In the genomic region with DNA sequence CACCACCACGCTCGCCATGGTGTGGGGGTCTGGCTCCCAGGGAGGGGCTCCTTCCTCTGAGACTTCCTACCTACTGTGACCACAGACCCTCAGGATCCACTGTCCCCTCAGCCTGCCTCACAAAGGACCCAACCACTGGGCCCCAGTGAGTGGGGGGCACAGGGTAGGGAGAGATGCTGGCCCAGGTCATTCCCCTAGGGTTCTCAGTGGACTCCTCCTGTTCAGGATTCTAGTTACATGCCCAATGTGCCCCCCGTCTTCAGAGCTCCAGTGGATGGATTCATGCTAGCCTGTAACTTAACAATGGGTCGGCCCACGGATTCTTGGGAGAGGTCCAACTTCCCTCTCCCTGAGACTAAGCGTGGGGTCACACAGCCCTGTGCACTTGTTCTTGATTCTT, we compare ENCODE assay signal across 20 cellular contexts. TPM values are rescaled to one million over a fixed set of nuclear protein-coding genes. Genes with fewer than 3 reads are reported as not detected.
DNase-seq lines count a peak whose midpoint lies in the region; ATAC-seq, FAIRE-seq and TF ChIP-seq lines count a peak whose summit lies in the region.
"Had no signal": no experiment of that assay in that cellular context is flagged by ENCODE, and none has a peak within 500 bp of the region (broad histone marks: within the 10 kb centered on the region; RNA-seq: fewer than 3 reads in every experiment).

A gene with protein sequence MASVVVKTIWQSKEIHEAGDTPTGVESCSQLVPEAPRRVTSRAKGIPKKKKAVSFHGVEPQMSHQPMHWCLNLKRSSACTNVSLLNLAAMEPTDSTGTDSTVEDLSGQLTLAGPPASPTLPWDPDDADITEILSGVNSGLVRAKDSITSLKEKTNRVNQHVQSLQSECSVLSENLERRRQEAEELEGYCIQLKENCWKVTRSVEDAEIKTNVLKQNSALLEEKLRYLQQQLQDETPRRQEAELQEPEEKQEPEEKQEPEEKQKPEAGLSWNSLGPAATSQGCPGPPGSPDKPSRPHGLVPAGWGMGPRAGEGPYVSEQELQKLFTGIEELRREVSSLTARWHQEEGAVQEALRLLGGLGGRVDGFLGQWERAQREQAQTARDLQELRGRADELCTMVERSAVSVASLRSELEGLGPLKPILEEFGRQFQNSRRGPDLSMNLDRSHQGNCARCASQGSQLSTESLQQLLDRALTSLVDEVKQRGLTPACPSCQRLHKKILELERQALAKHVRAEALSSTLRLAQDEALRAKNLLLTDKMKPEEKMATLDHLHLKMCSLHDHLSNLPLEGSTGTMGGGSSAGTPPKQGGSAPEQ (minus strand): TSS at position 77 of the 400 bp plus-strand sequence. CDS start 59 bp downstream, at position 18.

- H3K9ac ChIP-seq in keratinocyte (ENCODE audit: control insufficient read depth, extremely low read depth, insufficient read depth, low read length) = no peak within 1 kb of the TSS

- peak within 1 kb of the TSS; percentile 87 for H3K27ac Mint-ChIP-seq in MCF 10A (ENCODE audit: low read depth, unreplicated experiment)
- no peak within 1 kb of the TSS for H3K27ac Mint-ChIP-seq in stimulated activated memory B cell treated with anti-CD40 and anti-IgM and Interleukin-4, amounts not matched to agents 10 μg/mL and 1 μg/mL and 100 μg/mL, for 72 hours

- H3K27me3 ChIP-seq in breast epithelium (no peaks in the 10 kb centered on the region), keratinocyte (ENCODE audit: control insufficient read depth, extremely low read depth, insufficient read depth, low read length) (no peaks in the 10 kb centered on the region), thymus (ENCODE audit: control insufficient read depth, insufficient read depth) (no peaks in the 10 kb centered on the region), sigmoid colon (no peaks in the 10 kb centered on the region)
- H3K27me3 ChIP-seq: left lung had no signal

- CTCF ChIA-PET in MCF 10A (lab: Yijun Ruan, JAX) (interaction anchor here (0.5 to 0.7 kb wide), 2 partner anchors 113 to 122 kb away, joined by 3 read pairs; no protein-coding TSS in a partner anchor), RWPE1 (lab: Yijun Ruan, JAX) (interaction anchor here (0.6 kb wide), 1 partner anchor 47 kb away, joined by 4 read pairs; no protein-coding TSS in a partner anchor)

- H3K36me3 ChIP-seq in breast epithelium (no peaks in the 10 kb centered on the region), keratinocyte (ENCODE audit: control insufficient read depth in 2 of 2, extremely low read depth in 1 of 2, insufficient read depth in 2 of 2, low read length in 2 of 2) (no peaks in the 10 kb centered on the region), thymus (ENCODE audit: control insufficient read depth, insufficient read depth) (no peaks in the 10 kb centered on the region), sigmoid colon (no peaks in the 10 kb centered on the region)
- H3K36me3 ChIP-seq: left lung had no signal

- no peak for FAIRE-seq in keratinocyte (lab: Jason Lieb, UNC)
- FAIRE-seq: H54 had no signal

- H3K79me2 ChIP-seq in keratinocyte (ENCODE audit: control insufficient read depth, insufficient read depth, low read length) = peaks cover 11% of the 10 kb centered on the region

- intact Hi-C loops in MCF 10A (cut with micrococcal nuclease) = no loop called here
- intact Hi-C loops in breast epithelium (cut with DNase I; ENCODE audit: low total_unique reads) = no loop called here
- intact Hi-C loops in sigmoid colon (cut with DNase I) = no loop called here

- H3K36me3 Mint-ChIP-seq in MCF 10A (ENCODE audit: insufficient read depth, unreplicated experiment) = peaks cover 7% of the 10 kb centered on the region
- H3K36me3 Mint-ChIP-seq in stimulated activated memory B cell treated with anti-CD40 and anti-IgM and Interleukin-4, amounts not matched to agents 10 μg/mL and 1 μg/mL and 100 μg/mL, for 72 hours = peaks cover 7% of the 10 kb centered on the region

- H3K27me3 Mint-ChIP-seq in MCF 10A (ENCODE audit: insufficient read depth, unreplicated experiment) = no peaks in the 10 kb centered on the region
- H3K27me3 Mint-ChIP-seq in stimulated activated memory B cell treated with anti-CD40 and anti-IgM and Interleukin-4, amounts not matched to agents 10 μg/mL and 1 μg/mL and 100 μg/mL, for 72 hours = peaks cover 7% of the 10 kb centered on the region

- dilution Hi-C loops in keratinocyte (cut with MboI; ENCODE audit: extremely low pct_ligation_motif_present, low sequenced_read_pairs) = no loop called here

- H3K9me1 ChIP-seq in keratinocyte (ENCODE audit: control insufficient read depth, extremely low read depth, insufficient read depth, low read length) = no peaks in the 10 kb centered on the region

- no peak for TF ChIP-seq POLR2A in breast epithelium (IDR thresholded peaks at IDR 0.05)
- no peak for TF ChIP-seq POLR2A in sigmoid colon (IDR thresholded peaks at IDR 0.05)

- TF ChIP-seq EP300 in sigmoid colon (IDR thresholded peaks at IDR 0.05) = no peak

- in situ Hi-C loops in GM13976 (cut with MboI; ENCODE audit: low sequenced_read_pairs, unreplicated experiment) = no loop called here

- DNase-seq in MCF 10A (ENCODE audit: unreplicated experiment) (no peak), breast epithelium (ENCODE audit: low spot score in 2 of 2) (no peak), RWPE1 (ENCODE audit: low spot score) (no peak), keratinocyte (ENCODE audit: low read depth, low spot score) (no peak), GM13976 (ENCODE audit: low spot score) (no peak), sigmoid colon (no peak)
- DNase-seq: activated CD8-positive, alpha-beta memory T cell treated with anti-CD3 and anti-CD28 coated beads, Interleukin-2, amount 50 U/mL, for 48 hours; anterior cingulate cortex; cortex of kidney; hypothalamus; KBM-7; left lung; NCI-H146; stimulated activated naive CD8-positive, alpha-beta T cell treated with anti-CD3 and anti-CD28 coated beads, Interleukin-15, amount 100 ng/mL, for 72 hours had no signal

- WGBS in thymus = 98% methylated on average over 6 of the region's 6 CpGs
- 80 to 86% methylated on average over 6 of the region's 6 CpGs for WGBS in sigmoid colon, 2 donors

- H3K9me3 ChIP-seq in breast epithelium = no peaks in the 10 kb centered on the region
- no peaks in the 10 kb centered on the region for H3K9me3 ChIP-seq in keratinocyte (ENCODE audit: control insufficient read depth, low read depth, low read length)
- no peaks in the 10 kb centered on the region for H3K9me3 ChIP-seq in thymus (ENCODE audit: control insufficient read depth)
- H3K9me3 ChIP-seq in sigmoid colon = no peaks in the 10 kb centered on the region
- H3K9me3 ChIP-seq: left lung had no signal

- H2AFZ ChIP-seq in keratinocyte (ENCODE audit: control insufficient read depth, low read length) = peak within 1 kb of the TSS; percentile 85

- TF ChIP-seq CTCF in MCF 10A (IDR thresholded peaks at IDR 0.05; ENCODE audit: unreplicated experiment) (no peak), breast epithelium (IDR thresholded peaks at IDR 0.05) (no peak), RWPE1 (conservative IDR thresholded peaks at IDR 0.05; ENCODE audit: low read depth) (no peak), keratinocyte (optimal IDR thresholded peaks at IDR 0.05 in 1 of 3, IDR thresholded peaks at IDR 0.05 in 1 of 3, conservative IDR thresholded peaks at IDR 0.05 in 1 of 3; ENCODE audit: extremely low read depth in 1 of 3, insufficient read depth in 2 of 3, low read length in 3 of 3) (no peak), GM13976 (IDR thresholded peaks at IDR 0.05; ENCODE audit: borderline replicate concordance, control extremely low read depth, extremely low read depth, insufficient read depth, missing control alignments) (no peak), sigmoid colon (IDR thresholded peaks at IDR 0.05) (no peak)

- ATAC-seq in stimulated activated memory B cell treated with anti-CD40 and anti-IgM and Interleukin-4, amounts not matched to agents 10 μg/mL and 1 μg/mL and 100 μg/mL, for 72 hours = no peak
- ATAC-seq: esophagus mucosa; left lung; stimulated activated naive CD8-positive, alpha-beta T cell treated with anti-CD3 and anti-CD28 coated beads, Interleukin-15, amount 100 ng/mL, for 72 hours had no signal

- H3K4me1 Mint-ChIP-seq in MCF 10A (ENCODE audit: insufficient read depth, unreplicated experiment) = peaks cover 15% of the 10 kb centered on the region
- peaks cover 13% of the 10 kb centered on the region for H3K4me1 Mint-ChIP-seq in stimulated activated memory B cell treated with anti-CD40 and anti-IgM and Interleukin-4, amounts not matched to agents 10 μg/mL and 1 μg/mL and 100 μg/mL, for 72 hours

- H3K27ac ChIP-seq in breast epithelium (peak within 1 kb of the TSS in 1 of 2 donors; percentile 84), RWPE1 (peak within 1 kb of the TSS; percentile 96), keratinocyte (ENCODE audit: control insufficient read depth, insufficient read depth, low read length) (no peak within 1 kb of the TSS), thymus (ENCODE audit: low read depth) (peak within 1 kb of the TSS; percentile 70), sigmoid colon (no peak within 1 kb of the TSS)
- H3K27ac ChIP-seq: SK-N-MC had no signal

- no peaks in the 10 kb centered on the region for H3K9me3 Mint-ChIP-seq in MCF 10A (ENCODE audit: unreplicated experiment)
- no peaks in the 10 kb centered on the region for H3K9me3 Mint-ChIP-seq in stimulated activated memory B cell treated with anti-CD40 and anti-IgM and Interleukin-4, amounts not matched to agents 10 μg/mL and 1 μg/mL and 100 μg/mL, for 72 hours
- H3K9me3 Mint-ChIP-seq: stimulated activated naive CD8-positive, alpha-beta T cell treated with anti-CD3 and anti-CD28 coated beads, Interleukin-15, amount 100 ng/mL, for 72 hours had no signal

- peak within 1 kb of the TSS; percentile 20 for H3K4me2 ChIP-seq in keratinocyte (ENCODE audit: control insufficient read depth, extremely low read depth, insufficient read depth, low read depth, low read length)

- POLR2A ChIA-PET in MCF 10A (lab: Yijun Ruan, JAX) = interaction anchor here (0.6 kb wide), 2 partner anchors 56 to 109 kb away, joined by 3 read pairs; no protein-coding TSS in a partner anchor
- POLR2A ChIA-PET in RWPE1 (lab: Yijun Ruan, JAX; ENCODE audit: low non-redundant PET) = no interaction called here

- H4K20me1 ChIP-seq in keratinocyte (ENCODE audit: control insufficient read depth, extremely low read depth, insufficient read depth, low read length) = no peaks in the 10 kb centered on the region

- H3K4me3 ChIP-seq in breast epithelium (no peak within 1 kb of the TSS), keratinocyte (ENCODE audit: control insufficient read depth in 2 of 3, extremely low read depth in 1 of 3, insufficient read depth in 2 of 3, low read depth in 1 of 3, low read length in 3 of 3) (no peak within 1 kb of the TSS), thymus (ENCODE audit: low read length) (no peak within 1 kb of the TSS), sigmoid colon (no peak within 1 kb of the TSS)
- H3K4me3 ChIP-seq: left lung, SK-N-MC had no signal

- BruUV-seq in MCF 10A (replicated peaks; lab: Mats Ljungman, UMichigan) = no TSS peak

- peaks cover 5 to 8% of the 10 kb centered on the region in 2 donors for H3K4me1 ChIP-seq in breast epithelium
- H3K4me1 ChIP-seq in keratinocyte (ENCODE audit: control insufficient read depth, extremely low read depth, insufficient read depth, low read length) = peaks cover 28% of the 10 kb centered on the region
- H3K4me1 ChIP-seq in thymus (ENCODE audit: control insufficient read depth, insufficient read depth, low read length) = peaks cover 15% of the 10 kb centered on the region
- peaks cover 0 to 17% (median 16%) of the 10 kb centered on the region in 4 donors for H3K4me1 ChIP-seq in sigmoid colon

- H3K4me3 Mint-ChIP-seq in MCF 10A (ENCODE audit: unreplicated experiment) = no peak within 1 kb of the TSS
- H3K4me3 Mint-ChIP-seq in stimulated activated memory B cell treated with anti-CD40 and anti-IgM and Interleukin-4, amounts not matched to agents 10 μg/mL and 1 μg/mL and 100 μg/mL, for 72 hours = no peak within 1 kb of the TSS

RNA-seq across cellular contexts. Expression of the gene that starts here (rescaled TPM):
- not detected in 2 replicates for total RNA-seq in MCF 10A (2022)
- under 1 TPM in 2 of 3 donors, not detected in 1; 0.33 to 0.96 TPM for total RNA-seq in breast epithelium
- 1.3 to 2.2 TPM (median 1.9 TPM) in 3 replicates for polyA plus RNA-seq in keratinocyte
- 1.7 TPM for polyA plus RNA-seq in keratinocyte (2011; ENCODE audit: low read depth)
- 0.83 and 2.1 TPM in 2 replicates for polyA plus RNA-seq in keratinocyte (2011; cell fraction: cytosol; rRNA removed)
- 3.3 and 3.6 TPM in 2 replicates for polyA plus RNA-seq in keratinocyte (2011; cell fraction: nucleus; rRNA removed)
- polyA plus RNA-seq in keratinocyte (2012; ENCODE audit: low replicate concordance) = 1.4 and 2.4 TPM in 2 replicates
- polyA minus RNA-seq in keratinocyte = 0.59 to 1.9 TPM (median 1.3 TPM) in 3 replicates
- polyA minus RNA-seq in keratinocyte (2011; cell fraction: cytosol; rRNA and poly(A)+ RNA removed) = not detected
- 1.2 and 2.8 TPM in 2 replicates for polyA minus RNA-seq in keratinocyte (2011; cell fraction: nucleus; rRNA and poly(A)+ RNA removed)
- 2.4 TPM for polyA plus RNA-seq in thymus
- total RNA-seq in sigmoid colon = under 1 TPM in 1 of 4 donors, not detected in 3; 0.83 TPM
- polyA plus RNA-seq in sigmoid colon = 1 to 10 TPM in 1 of 3 donors, under 1 TPM in 1, not detected in 1; 0.36 to 1.2 TPM
- total RNA-seq: NCI-H460 had no signal

Comparison
In these comparisons a context has a peak if more than half of its experiments do, and no peak if none do; other contexts are left out.
1. H3K27ac ChIP-seq: peak in RWPE1 (single experiment) and thymus (single experiment); none in keratinocyte (single experiment) and sigmoid colon (0 of 4).